In the genomic region with DNA sequence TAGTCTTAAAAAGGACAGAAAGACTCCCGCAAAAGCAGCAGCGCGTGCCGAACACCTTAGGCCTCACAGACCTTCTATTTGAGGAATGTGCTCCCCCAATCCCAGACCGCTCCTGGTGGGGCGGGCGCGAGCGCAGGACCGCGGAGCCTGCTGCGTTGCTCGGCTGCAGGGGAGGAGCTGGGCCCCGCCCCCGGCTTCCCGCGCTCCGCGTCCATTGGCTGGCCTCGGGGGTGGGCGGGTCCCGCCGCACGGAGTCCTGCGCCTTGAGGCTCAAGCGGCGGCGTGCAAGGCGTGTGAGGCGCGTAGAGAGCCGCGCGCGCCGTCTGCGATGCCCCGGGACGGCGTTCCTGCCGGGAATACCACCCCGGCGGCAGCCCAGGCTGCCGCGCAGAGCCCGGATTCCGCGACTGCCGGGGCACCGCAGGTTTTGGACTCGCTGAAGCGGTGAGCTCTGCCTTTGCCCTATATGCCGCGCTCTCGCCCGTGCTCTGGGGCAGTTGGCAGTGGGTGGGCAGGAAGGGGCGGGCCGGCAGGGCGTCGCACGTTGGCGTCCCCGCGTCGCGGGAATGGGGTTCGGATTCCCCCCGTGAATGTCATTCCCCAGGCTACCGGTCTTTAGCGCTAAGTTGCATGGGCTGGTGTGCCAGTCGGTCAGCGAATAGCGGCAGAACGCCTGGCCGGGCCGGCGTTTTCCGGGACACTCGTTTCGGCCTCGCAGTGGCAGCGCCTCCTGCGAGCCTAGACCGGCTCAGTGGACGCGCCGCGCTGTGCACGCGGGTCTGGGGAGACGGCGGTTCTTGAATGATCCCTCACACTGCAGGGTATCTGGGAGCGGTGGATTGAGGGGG, we compare ENCODE assay signal across 8 cellular contexts. TPM values are rescaled to one million over a fixed set of nuclear protein-coding genes. Genes with fewer than 3 reads are reported as not detected.
DNase-seq lines count a peak whose midpoint lies in the region; ATAC-seq and TF ChIP-seq lines count a peak whose summit lies in the region.

No MANE protein-coding gene starts in this region.

- peaks cover 60% of the 10 kb centered on the region for H3K27me3 ChIP-seq in smooth muscle cell (ENCODE audit: low read depth)

- no peaks in the 10 kb centered on the region for H3K9me3 ChIP-seq in smooth muscle cell (replicated peaks; ENCODE audit: low read depth)

- WGBS in smooth muscle cell (ENCODE audit: low lambda C conversion rate), result under 1% methylated on average over 86 of the region's 93 CpGs

- peak; percentile 5 for TF ChIP-seq CTCF in cardiac fibroblast (IDR thresholded peaks at IDR 0.05; ENCODE audit: low read depth, low read length)
- no peak for TF ChIP-seq CTCF in smooth muscle cell (IDR thresholded peaks at IDR 0.05; ENCODE audit: borderline replicate concordance, insufficient read depth, poor library complexity, severe bottlenecking)

- peak overlapping the region; percentile 64 to 65 for H3K4me3 ChIP-seq in cardiac fibroblast (replicated peaks in 1 of 2; ENCODE audit: low read depth in 2 of 2, low read length in 2 of 2)
- peak overlapping the region; percentile 52 for H3K4me3 ChIP-seq in smooth muscle cell

- no peaks in the 10 kb centered on the region for H4K20me1 ChIP-seq in smooth muscle cell (ENCODE audit: low read depth)

- H3K9ac ChIP-seq in smooth muscle cell (ENCODE audit: low read depth), result no peak overlapping the region

- H2AFZ ChIP-seq in smooth muscle cell (ENCODE audit: low read depth), result peak overlapping the region; percentile 64

- peaks cover 14% of the 10 kb centered on the region for H3K4me1 ChIP-seq in smooth muscle cell (ENCODE audit: low read depth)

- no peaks in the 10 kb centered on the region for H3K79me2 ChIP-seq in smooth muscle cell (ENCODE audit: low read depth)

- H3K27ac ChIP-seq in smooth muscle cell (ENCODE audit: low read depth), result no peak overlapping the region

- DNase-seq in NCI-H2081 treated with DMSO at 0.1 percent for 48 hours (lab: John Stamatoyannopoulos, UW) (peak; percentile 33), cardiac fibroblast (ENCODE audit: low read depth in 2 of 2) (peak; percentile 79 to 85), iris pigment epithelial cell (ENCODE audit: low read depth) (peak; percentile 77), smooth muscle cell (lab: John Stamatoyannopoulos, UW; ENCODE audit: unreplicated experiment) (peak; percentile 66), NCI-H2196 treated with DMSO at 0.1 percent for 48 hours (lab: John Stamatoyannopoulos, UW; ENCODE audit: unreplicated experiment) (no peak)
- peak; percentile 64 to 69 (median 68) for DNase-seq in activated CD4-positive, CD25-positive, alpha-beta regulatory T cell (lab: John Stamatoyannopoulos, UW)

- ATAC-seq in GM18508 (IDR thresholded peaks at IDR 0.05; ENCODE audit: insufficient read depth, unreplicated experiment) (peak; percentile 87), HG02943 (IDR thresholded peaks at IDR 0.05; ENCODE audit: low read depth, unreplicated experiment) (peak; percentile 95)

- H3K36me3 ChIP-seq in smooth muscle cell (ENCODE audit: low read depth), result no peaks in the 10 kb centered on the region

- peak overlapping the region; percentile 94 for H3K4me2 ChIP-seq in smooth muscle cell

- no peaks in the 10 kb centered on the region for H3F3A ChIP-seq in smooth muscle cell (ENCODE audit: low read depth)

RNA-seq across cellular contexts. Expression of gene PAIP2B, which starts 49.6 kb away (rescaled TPM):
- 1.7 and 2.4 TPM in 2 replicates for total RNA-seq in smooth muscle cell
- 0.89 and 1.2 TPM in 2 replicates for polyA plus RNA-seq in smooth muscle cell

RNA-seq across cellular contexts. Expression of gene ZNF638, which starts 55.0 kb away (rescaled TPM):
- total RNA-seq in smooth muscle cell, result 146 and 159 TPM in 2 replicates
- polyA plus RNA-seq in smooth muscle cell, result 39.6 and 44.8 TPM in 2 replicates
